1 cellular context compared by ENCODE assay signal in the genomic region with DNA sequence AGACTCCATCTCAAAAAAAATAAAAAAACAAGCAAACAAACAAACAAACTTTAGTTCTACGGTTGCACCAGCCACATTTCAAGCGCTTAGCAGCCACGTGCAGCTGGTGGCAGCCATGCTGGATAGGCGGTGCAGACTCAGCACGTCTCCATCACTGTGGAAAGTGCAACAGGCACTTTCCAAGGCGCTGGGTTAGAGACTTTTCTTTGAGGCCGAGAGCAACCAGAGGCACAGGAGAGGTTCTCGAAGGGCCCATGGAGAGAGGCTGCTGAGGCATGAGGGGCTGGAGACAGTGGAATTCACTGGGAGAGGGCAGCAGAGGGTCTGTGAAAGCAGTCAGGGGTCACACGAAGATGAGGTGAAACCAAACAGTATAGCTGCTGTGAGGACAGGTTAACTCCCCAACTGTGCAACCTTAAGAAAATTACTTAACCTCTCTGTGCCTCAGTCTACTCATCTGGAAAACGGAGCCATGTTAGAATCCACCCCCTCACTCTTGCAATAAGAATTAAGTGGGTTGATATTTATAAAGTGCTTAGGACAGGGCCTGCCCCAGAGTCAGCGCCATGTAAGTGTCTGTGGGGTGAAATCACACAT.
TF ChIP-seq lines count a peak whose summit lies in the region.

No MANE protein-coding gene starts in this region.

TF ChIP-seq in K562, 482 proteins besides CTCF, POLR2A, EP300 and RAD21:
- peak; percentile 90 for TF ChIP-seq RBM25 (IDR thresholded peaks at IDR 0.05; ENCODE audit: low read depth, low read length, severe bottlenecking)
- peak; percentile 54 for TF ChIP-seq ZFP36 (IDR thresholded peaks at IDR 0.05; ENCODE audit: low read depth, low read length, partially characterized antibody)
- TF ChIP-seq KDM1A (IDR thresholded peaks at IDR 0.05): peak; percentile 28 to 43; a peak in 3 of 4 replicates
- no peak for TF ChIP-seq ZBTB5 (IDR thresholded peaks at IDR 0.05)
- 0 out of 2 replicates have a peak, but pooled peaks have one; percentile 23 for TF ChIP-seq CBX1 (IDR thresholded peaks at IDR 0.05; ENCODE audit: low read depth)
- TF ChIP-seq, protein P1, sequence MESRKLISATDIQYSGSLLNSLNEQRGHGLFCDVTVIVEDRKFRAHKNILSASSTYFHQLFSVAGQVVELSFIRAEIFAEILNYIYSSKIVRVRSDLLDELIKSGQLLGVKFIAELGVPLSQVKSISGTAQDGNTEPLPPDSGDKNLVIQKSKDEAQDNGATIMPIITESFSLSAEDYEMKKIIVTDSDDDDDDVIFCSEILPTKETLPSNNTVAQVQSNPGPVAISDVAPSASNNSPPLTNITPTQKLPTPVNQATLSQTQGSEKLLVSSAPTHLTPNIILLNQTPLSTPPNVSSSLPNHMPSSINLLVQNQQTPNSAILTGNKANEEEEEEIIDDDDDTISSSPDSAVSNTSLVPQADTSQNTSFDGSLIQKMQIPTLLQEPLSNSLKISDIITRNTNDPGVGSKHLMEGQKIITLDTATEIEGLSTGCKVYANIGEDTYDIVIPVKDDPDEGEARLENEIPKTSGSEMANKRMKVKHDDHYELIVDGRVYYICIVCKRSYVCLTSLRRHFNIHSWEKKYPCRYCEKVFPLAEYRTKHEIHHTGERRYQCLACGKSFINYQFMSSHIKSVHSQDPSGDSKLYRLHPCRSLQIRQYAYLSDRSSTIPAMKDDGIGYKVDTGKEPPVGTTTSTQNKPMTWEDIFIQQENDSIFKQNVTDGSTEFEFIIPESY (CRISPR knock-in tag; IDR thresholded peaks at IDR 0.05): 0 out of 2 replicates have a peak, but pooled peaks have one; percentile 22
- TF ChIP-seq ZNF184 (CRISPR knock-in tag; IDR thresholded peaks at IDR 0.05): no peak
- no peak for TF ChIP-seq ZNF175 (CRISPR knock-in tag; IDR thresholded peaks at IDR 0.05; ENCODE audit: low read depth)
- no peak for TF ChIP-seq RFX7 (CRISPR knock-in tag; IDR thresholded peaks at IDR 0.05)
- peak; percentile 65; the same call in 1 of the 2 replicates for TF ChIP-seq ADNP (tag; IDR thresholded peaks at IDR 0.05)
- TF ChIP-seq SRSF1 (IDR thresholded peaks at IDR 0.05; ENCODE audit: low read depth, low read length): no peak
- no peak for TF ChIP-seq ZFX (CRISPR knock-in tag; IDR thresholded peaks at IDR 0.05)
- TF ChIP-seq SMAD3 (CRISPR knock-in tag; conservative IDR thresholded peaks at IDR 0.05): no peak
- TF ChIP-seq SMARCA5 (IDR thresholded peaks at IDR 0.05): peak; percentile 39; the same call in 1 of the 2 replicates
- peak; percentile 88 for TF ChIP-seq BCOR (IDR thresholded peaks at IDR 0.05)
- TF ChIP-seq HDGF (IDR thresholded peaks at IDR 0.05): no peak
- no peak for TF ChIP-seq SRSF3 (IDR thresholded peaks at IDR 0.05; ENCODE audit: insufficient read depth, low read length)
- TF ChIP-seq NBN (IDR thresholded peaks at IDR 0.05; ENCODE audit: low read depth): no peak
- no peak for TF ChIP-seq NFE2L1 (tag; IDR thresholded peaks at IDR 0.05; ENCODE audit: borderline replicate concordance, low read depth)
